Comparison of ENCODE assay signal across 1 cellular context in the genomic region with DNA sequence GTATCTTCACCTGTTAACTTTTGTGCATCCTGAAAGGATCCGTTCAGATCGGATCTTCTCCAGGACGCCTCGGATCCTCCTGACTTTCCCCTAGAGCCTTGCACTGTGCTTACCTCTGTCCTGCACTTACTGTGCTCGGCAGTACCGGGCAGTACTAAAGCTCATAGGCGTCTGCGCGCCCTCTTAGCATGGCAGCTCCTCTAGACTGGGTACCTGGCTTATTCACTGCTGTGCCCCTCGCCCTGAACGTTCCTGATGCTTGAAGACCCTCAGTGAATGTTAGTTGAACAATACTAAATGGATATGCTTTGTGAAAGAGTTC.
TF ChIP-seq lines count a peak whose summit lies in the region.

No MANE protein-coding gene starts in this region.

TF ChIP-seq in H1, 55 proteins besides CTCF, POLR2A, EP300 and RAD21:
- TF ChIP-seq NRF1 (IDR thresholded peaks at IDR 0.05; ENCODE audit: low read depth, low read length) (no peak), SUZ12 (IDR thresholded peaks at IDR 0.05; ENCODE audit: low read length) (peak; percentile 0; the same call in 1 of the 2 replicates), RFX5 (IDR thresholded peaks at IDR 0.05; ENCODE audit: borderline replicate concordance, low read depth, low read length) (no peak)
- TF ChIP-seq, protein P1, sequence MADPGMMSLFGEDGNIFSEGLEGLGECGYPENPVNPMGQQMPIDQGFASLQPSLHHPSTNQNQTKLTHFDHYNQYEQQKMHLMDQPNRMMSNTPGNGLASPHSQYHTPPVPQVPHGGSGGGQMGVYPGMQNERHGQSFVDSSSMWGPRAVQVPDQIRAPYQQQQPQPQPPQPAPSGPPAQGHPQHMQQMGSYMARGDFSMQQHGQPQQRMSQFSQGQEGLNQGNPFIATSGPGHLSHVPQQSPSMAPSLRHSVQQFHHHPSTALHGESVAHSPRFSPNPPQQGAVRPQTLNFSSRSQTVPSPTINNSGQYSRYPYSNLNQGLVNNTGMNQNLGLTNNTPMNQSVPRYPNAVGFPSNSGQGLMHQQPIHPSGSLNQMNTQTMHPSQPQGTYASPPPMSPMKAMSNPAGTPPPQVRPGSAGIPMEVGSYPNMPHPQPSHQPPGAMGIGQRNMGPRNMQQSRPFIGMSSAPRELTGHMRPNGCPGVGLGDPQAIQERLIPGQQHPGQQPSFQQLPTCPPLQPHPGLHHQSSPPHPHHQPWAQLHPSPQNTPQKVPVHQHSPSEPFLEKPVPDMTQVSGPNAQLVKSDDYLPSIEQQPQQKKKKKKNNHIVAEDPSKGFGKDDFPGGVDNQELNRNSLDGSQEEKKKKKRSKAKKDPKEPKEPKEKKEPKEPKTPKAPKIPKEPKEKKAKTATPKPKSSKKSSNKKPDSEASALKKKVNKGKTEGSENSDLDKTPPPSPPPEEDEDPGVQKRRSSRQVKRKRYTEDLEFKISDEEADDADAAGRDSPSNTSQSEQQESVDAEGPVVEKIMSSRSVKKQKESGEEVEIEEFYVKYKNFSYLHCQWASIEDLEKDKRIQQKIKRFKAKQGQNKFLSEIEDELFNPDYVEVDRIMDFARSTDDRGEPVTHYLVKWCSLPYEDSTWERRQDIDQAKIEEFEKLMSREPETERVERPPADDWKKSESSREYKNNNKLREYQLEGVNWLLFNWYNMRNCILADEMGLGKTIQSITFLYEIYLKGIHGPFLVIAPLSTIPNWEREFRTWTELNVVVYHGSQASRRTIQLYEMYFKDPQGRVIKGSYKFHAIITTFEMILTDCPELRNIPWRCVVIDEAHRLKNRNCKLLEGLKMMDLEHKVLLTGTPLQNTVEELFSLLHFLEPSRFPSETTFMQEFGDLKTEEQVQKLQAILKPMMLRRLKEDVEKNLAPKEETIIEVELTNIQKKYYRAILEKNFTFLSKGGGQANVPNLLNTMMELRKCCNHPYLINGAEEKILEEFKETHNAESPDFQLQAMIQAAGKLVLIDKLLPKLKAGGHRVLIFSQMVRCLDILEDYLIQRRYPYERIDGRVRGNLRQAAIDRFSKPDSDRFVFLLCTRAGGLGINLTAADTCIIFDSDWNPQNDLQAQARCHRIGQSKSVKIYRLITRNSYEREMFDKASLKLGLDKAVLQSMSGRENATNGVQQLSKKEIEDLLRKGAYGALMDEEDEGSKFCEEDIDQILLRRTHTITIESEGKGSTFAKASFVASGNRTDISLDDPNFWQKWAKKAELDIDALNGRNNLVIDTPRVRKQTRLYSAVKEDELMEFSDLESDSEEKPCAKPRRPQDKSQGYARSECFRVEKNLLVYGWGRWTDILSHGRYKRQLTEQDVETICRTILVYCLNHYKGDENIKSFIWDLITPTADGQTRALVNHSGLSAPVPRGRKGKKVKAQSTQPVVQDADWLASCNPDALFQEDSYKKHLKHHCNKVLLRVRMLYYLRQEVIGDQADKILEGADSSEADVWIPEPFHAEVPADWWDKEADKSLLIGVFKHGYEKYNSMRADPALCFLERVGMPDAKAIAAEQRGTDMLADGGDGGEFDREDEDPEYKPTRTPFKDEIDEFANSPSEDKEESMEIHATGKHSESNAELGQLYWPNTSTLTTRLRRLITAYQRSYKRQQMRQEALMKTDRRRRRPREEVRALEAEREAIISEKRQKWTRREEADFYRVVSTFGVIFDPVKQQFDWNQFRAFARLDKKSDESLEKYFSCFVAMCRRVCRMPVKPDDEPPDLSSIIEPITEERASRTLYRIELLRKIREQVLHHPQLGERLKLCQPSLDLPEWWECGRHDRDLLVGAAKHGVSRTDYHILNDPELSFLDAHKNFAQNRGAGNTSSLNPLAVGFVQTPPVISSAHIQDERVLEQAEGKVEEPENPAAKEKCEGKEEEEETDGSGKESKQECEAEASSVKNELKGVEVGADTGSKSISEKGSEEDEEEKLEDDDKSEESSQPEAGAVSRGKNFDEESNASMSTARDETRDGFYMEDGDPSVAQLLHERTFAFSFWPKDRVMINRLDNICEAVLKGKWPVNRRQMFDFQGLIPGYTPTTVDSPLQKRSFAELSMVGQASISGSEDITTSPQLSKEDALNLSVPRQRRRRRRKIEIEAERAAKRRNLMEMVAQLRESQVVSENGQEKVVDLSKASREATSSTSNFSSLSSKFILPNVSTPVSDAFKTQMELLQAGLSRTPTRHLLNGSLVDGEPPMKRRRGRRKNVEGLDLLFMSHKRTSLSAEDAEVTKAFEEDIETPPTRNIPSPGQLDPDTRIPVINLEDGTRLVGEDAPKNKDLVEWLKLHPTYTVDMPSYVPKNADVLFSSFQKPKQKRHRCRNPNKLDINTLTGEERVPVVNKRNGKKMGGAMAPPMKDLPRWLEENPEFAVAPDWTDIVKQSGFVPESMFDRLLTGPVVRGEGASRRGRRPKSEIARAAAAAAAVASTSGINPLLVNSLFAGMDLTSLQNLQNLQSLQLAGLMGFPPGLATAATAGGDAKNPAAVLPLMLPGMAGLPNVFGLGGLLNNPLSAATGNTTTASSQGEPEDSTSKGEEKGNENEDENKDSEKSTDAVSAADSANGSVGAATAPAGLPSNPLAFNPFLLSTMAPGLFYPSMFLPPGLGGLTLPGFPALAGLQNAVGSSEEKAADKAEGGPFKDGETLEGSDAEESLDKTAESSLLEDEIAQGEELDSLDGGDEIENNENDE (IDR thresholded peaks at IDR 0.05; ENCODE audit: insufficient replicate concordance, low read length): no peak
